In the genomic region with DNA sequence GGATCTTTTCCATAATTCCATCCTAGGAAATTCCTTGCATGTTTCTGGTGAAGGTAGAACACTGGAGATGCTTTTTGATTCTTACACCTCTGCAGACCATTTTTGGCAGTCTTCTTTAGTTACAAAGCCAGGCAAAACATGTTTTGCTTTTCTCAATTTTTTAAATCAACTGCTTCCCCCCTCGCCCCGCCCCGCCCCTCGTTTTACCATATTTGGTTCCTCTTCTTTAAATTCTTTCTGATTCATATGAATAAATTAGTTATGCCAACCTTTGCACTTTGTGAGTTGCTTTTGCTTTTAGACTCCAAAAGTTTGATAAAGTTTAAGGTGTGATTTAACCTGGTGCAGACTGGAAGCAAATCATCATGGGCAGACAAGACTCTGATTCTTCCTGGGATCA, we compare ENCODE assay signal across 8 cellular contexts.
A peak's percentile ranks its signal among the peaks of the same experiment; 100 is the strongest.
DNase-seq lines count a peak whose midpoint lies in the region; ATAC-seq and TF ChIP-seq lines count a peak whose summit lies in the region.

No MANE protein-coding gene starts in this region.

- CTCF ChIA-PET in PC-3 (lab: Charles Lee): no interaction called here

- 32 to 54% methylated on average over 4 of the region's 4 CpGs for WGBS in testis, 2 donors

- peak overlapping the region; percentile 84 for H2AFZ ChIP-seq in PC-3 (ENCODE audit: low read length)

- no TSS peak for BruUV-seq in PC-3 (replicated peaks; lab: Mats Ljungman, UMichigan)

- H3K4me1 ChIP-seq in PC-3 (ENCODE audit: insufficient read depth, low read length) (peaks cover 8% of the 10 kb centered on the region; the same call in 1 of the 2 replicates), mononuclear cell (ENCODE audit: insufficient read depth, low read length) (peaks cover 32% of the 10 kb centered on the region), testis (no peaks in the 10 kb centered on the region)

- no peaks in the 10 kb centered on the region for H3K79me2 ChIP-seq in PC-3 (ENCODE audit: low read length)

- H3K9me2 ChIP-seq in PC-3 (replicated peaks; ENCODE audit: low read length): no peaks in the 10 kb centered on the region

- intact Hi-C loops in PC-3 (cut with micrococcal nuclease) (loop anchor here (2.0 to 10.0 kb wide), 3 partner anchors 80 to 1176 kb away; partner anchors contain the start of genes AK4, LEPR and LEPROT), testis (cut with DNase I; ENCODE audit: low total_unique reads) (no loop called here)

- peak overlapping the region; percentile 32 to 99 for H3K27ac Mint-ChIP-seq in activated naive CD4-positive, alpha-beta T cell treated with anti-CD3 and anti-CD28 coated beads, Interleukin-2, amount 50 U/mL, for 72 hours

- no peak for TF ChIP-seq CTCF in PC-3 (conservative IDR thresholded peaks at IDR 0.05; ENCODE audit: low read depth, low read length)
- no peak for TF ChIP-seq CTCF in testis (IDR thresholded peaks at IDR 0.05)

- POLR2A ChIA-PET in PC-3 (lab: Charles Lee; ENCODE audit: unreplicated experiment): no interaction called here

- H3K36me3 Mint-ChIP-seq in activated naive CD4-positive, alpha-beta T cell treated with anti-CD3 and anti-CD28 coated beads, Interleukin-2, amount 50 U/mL, for 72 hours: peaks cover 6 to 17% of the 10 kb centered on the region in 2 donors

- no peaks in the 10 kb centered on the region for H3K9me3 Mint-ChIP-seq in activated naive CD4-positive, alpha-beta T cell treated with anti-CD3 and anti-CD28 coated beads, Interleukin-2, amount 50 U/mL, for 72 hours

- H3K27me3 ChIP-seq in PC-3 (ENCODE audit: low read length) (no peaks in the 10 kb centered on the region), mononuclear cell (ENCODE audit: insufficient read depth, low read length) (no peaks in the 10 kb centered on the region), testis (no peaks in the 10 kb centered on the region)

- no peak for TF ChIP-seq POLR2A in testis (IDR thresholded peaks at IDR 0.05)

- H3K9me3 ChIP-seq in PC-3 (ENCODE audit: low read length): no peaks in the 10 kb centered on the region
- no peaks in the 10 kb centered on the region for H3K9me3 ChIP-seq in mononuclear cell (ENCODE audit: low read depth, low read length)
- no peaks in the 10 kb centered on the region for H3K9me3 ChIP-seq in testis

- no peaks in the 10 kb centered on the region for H3K36me3 ChIP-seq in PC-3 (ENCODE audit: low read depth, low read length)
- H3K36me3 ChIP-seq in testis (ENCODE audit: low read depth, missing control alignments): no peaks in the 10 kb centered on the region

- H3K4me2 ChIP-seq in PC-3 (ENCODE audit: low read length): peak overlapping the region; percentile 96

- H3K27ac ChIP-seq in PC-3 (ENCODE audit: low read length) (no peak overlapping the region), testis (peak overlapping the region; percentile 99 to 100)

- H3K4me3 ChIP-seq in PC-3 (ENCODE audit: low read length): peak overlapping the region; percentile 79; the same call in 1 of the 2 replicates
- H3K4me3 ChIP-seq in mononuclear cell (ENCODE audit: low read length): peak overlapping the region; percentile 94
- peak overlapping the region; percentile 84 to 93 for H3K4me3 ChIP-seq in testis

- no peak overlapping the region for H3K9ac ChIP-seq in PC-3 (ENCODE audit: low read length)

- H4K20me1 ChIP-seq in PC-3 (ENCODE audit: low read length): no peaks in the 10 kb centered on the region

- DNase-seq in PC-3 (no peak), testis (no peak), NCI-H1048 (lab: John Stamatoyannopoulos, UW) (no peak), NCI-H82 (lab: John Stamatoyannopoulos, UW) (no peak), SKM-1 treated with dmso at 0.1 percent for 144 hours (lab: John Stamatoyannopoulos, UW; ENCODE audit: unreplicated experiment) (no peak)
- no peak for DNase-seq in activated naive CD4-positive, alpha-beta T cell treated with anti-CD3 and anti-CD28 coated beads, Interleukin-2, amount 50 U/mL, for 72 hours (ENCODE audit: low spot score in 2 of 2)

- no peaks in the 10 kb centered on the region for H3F3A ChIP-seq in PC-3 (ENCODE audit: low read length, unreplicated experiment)

- ATAC-seq in PC-3 (no peak), GM18511 (IDR thresholded peaks at IDR 0.05; ENCODE audit: unreplicated experiment) (no peak)
- ATAC-seq in activated naive CD4-positive, alpha-beta T cell treated with anti-CD3 and anti-CD28 coated beads, Interleukin-2, amount 50 U/mL, for 72 hours: no peak
